In genomic region chr22:50548046-50548912, GRCh38 we compare ENCODE assay signal across 7 cellular contexts. TPM values are rescaled to one million over a fixed set of nuclear protein-coding genes. Genes with fewer than 3 reads are reported as not detected.
DNase-seq lines count a peak whose midpoint lies in the region; TF ChIP-seq lines count a peak whose summit lies in the region.

No MANE protein-coding gene starts in this region.

- TF ChIP-seq EP300 in ovary (IDR thresholded peaks at IDR 0.05) = no peak

- H3K4me3 ChIP-seq in H7 (ENCODE audit: insufficient read depth, low read depth, low read length) = no peak overlapping the region
- peak overlapping the region in 3 of 5 donors; percentile 31 to 54 (median 48) for H3K4me3 ChIP-seq in subcutaneous abdominal adipose tissue (ENCODE audit: low read depth in 1 of 5, low read length in 5 of 5)
- H3K4me3 ChIP-seq in ovary = no peak overlapping the region

- H3K9ac ChIP-seq in subcutaneous abdominal adipose tissue (ENCODE audit: low read length in 5 of 5) = peak overlapping the region in 2 of 5 donors; percentile 17 to 20

- intact Hi-C loops in ovary (cut with DNase I) = no loop called here

- H3K27ac ChIP-seq in subcutaneous abdominal adipose tissue (ENCODE audit: low read depth, low read length) (no peak overlapping the region), ovary (no peak overlapping the region)

- DNase-seq in H7 (peak; percentile 80), activated T-cell treated with anti-CD3 and anti-CD28 coated beads for 24 hours (ENCODE audit: low read depth) (peak; percentile 50), iPS-NIHi11 (ENCODE audit: low spot score) (peak; percentile 39), hypothalamus (lab: John Stamatoyannopoulos, UW) (no peak), Ammon's horn (ENCODE audit: low spot score) (no peak), ovary (no peak)

- WGBS in ovary, 3 donors = 5 to 11% (median 6%) methylated on average over 43 to 56 of the region's 56 CpGs

- H3K36me3 ChIP-seq in H7 (replicated peaks; ENCODE audit: control insufficient read depth, insufficient read depth, low read length) (no peaks in the 10 kb centered on the region), subcutaneous abdominal adipose tissue (ENCODE audit: control insufficient read depth in 5 of 5, insufficient read depth in 5 of 5, low read length in 5 of 5) (no peaks in the 10 kb centered on the region), ovary (no peaks in the 10 kb centered on the region)

- no peak for TF ChIP-seq CTCF in ovary (IDR thresholded peaks at IDR 0.05)

- H3K4me1 ChIP-seq in subcutaneous abdominal adipose tissue (ENCODE audit: control insufficient read depth in 5 of 5, insufficient read depth in 5 of 5, low read length in 5 of 5) = peaks cover 0 to 34% (median 21%) of the 10 kb centered on the region in 5 donors
- H3K4me1 ChIP-seq in ovary (ENCODE audit: insufficient read depth) = no peaks in the 10 kb centered on the region

- no peak for TF ChIP-seq POLR2A in ovary (IDR thresholded peaks at IDR 0.05)

- H3K27me3 ChIP-seq in H7 (ENCODE audit: control insufficient read depth, insufficient read depth, low read length) = peaks cover 9% of the 10 kb centered on the region
- H3K27me3 ChIP-seq in subcutaneous abdominal adipose tissue (ENCODE audit: control insufficient read depth in 5 of 5, insufficient read depth in 4 of 5, low read length in 5 of 5) = peaks cover 14 to 27% (median 24%) of the 10 kb centered on the region in 5 donors
- peaks cover 7% of the 10 kb centered on the region for H3K27me3 ChIP-seq in ovary

- no peaks in the 10 kb centered on the region for H3K9me3 ChIP-seq in subcutaneous abdominal adipose tissue (ENCODE audit: control insufficient read depth in 5 of 5, low read length in 5 of 5)
- no peaks in the 10 kb centered on the region for H3K9me3 ChIP-seq in ovary

RNA-seq across cellular contexts. Expression of gene KLHDC7B, which starts 2.6 kb away (rescaled TPM):
- not detected in 2 replicates for total RNA-seq in H7 (2014; rRNA removed; shearing (Covaris generic))
- total RNA-seq in ovary = under 1 TPM in 5 of 7 donors, not detected in 2; 0.10 to 0.12 (median 0.10) TPM
- polyA plus RNA-seq in ovary = under 1 TPM; 0.04 to 0.13 TPM

RNA-seq across cellular contexts. Expression of gene SYCE3, which starts 14.4 kb away (rescaled TPM):
- total RNA-seq in H7 (2014; rRNA removed; shearing (Covaris generic)) = not detected in 2 replicates
- total RNA-seq in ovary = not detected
- polyA plus RNA-seq in ovary = not detected

RNA-seq across cellular contexts. Expression of gene TYMP, which starts 18.5 kb away (rescaled TPM):
- total RNA-seq in H7 (2014; rRNA removed; shearing (Covaris generic)) = 0.55 and 1.1 TPM in 2 replicates
- 10 to 100 TPM in 5 of 7 donors, 1 to 10 TPM in 2; 6.6 to 72.4 (median 15.9) TPM for total RNA-seq in ovary
- polyA plus RNA-seq in ovary = 1 to 10 TPM; 2.7 to 8.4 TPM

RNA-seq across cellular contexts. Expression of gene SCO2, which starts 22.9 kb away (rescaled TPM):
- 1.2 TPM in 1 of 2 replicates, not detected in the other for total RNA-seq in H7 (2014; rRNA removed; shearing (Covaris generic))
- 1 to 10 TPM in 2 of 7 donors, under 1 TPM in 2, not detected in 3; 0.73 to 5.1 (median 2.6) TPM for total RNA-seq in ovary
- under 1 TPM in 1 of 2 donors, not detected in 1; 0.75 TPM for polyA plus RNA-seq in ovary

RNA-seq across cellular contexts. Expression of gene CPT1B, which starts 29.9 kb away (rescaled TPM):
- total RNA-seq in H7 (2014; rRNA removed; shearing (Covaris generic)) = 24.0 and 27.6 TPM in 2 replicates
- 10 to 100 TPM in 1 of 7 donors, 1 to 10 TPM in 6; 3.6 to 10.6 (median 5.2) TPM for total RNA-seq in ovary
- polyA plus RNA-seq in ovary = 1 to 10 TPM; 2.5 to 4.2 TPM

Comparison
In these comparisons a context has a peak if more than half of its experiments do, and no peak if none do; other contexts are left out.
1. DNase-seq: peak in H7 (single experiment), activated T-cell treated with anti-CD3 and anti-CD28 coated beads for 24 hours (single experiment) and iPS-NIHi11 (single experiment); none in hypothalamus (0 of 51), Ammon's horn (single experiment) and ovary (0 of 5).
2. H3K4me3 ChIP-seq: peak in subcutaneous abdominal adipose tissue (3 of 5); none in H7 (single experiment) and ovary (single experiment).